1 cellular context compared by ENCODE assay signal in the genomic region with DNA sequence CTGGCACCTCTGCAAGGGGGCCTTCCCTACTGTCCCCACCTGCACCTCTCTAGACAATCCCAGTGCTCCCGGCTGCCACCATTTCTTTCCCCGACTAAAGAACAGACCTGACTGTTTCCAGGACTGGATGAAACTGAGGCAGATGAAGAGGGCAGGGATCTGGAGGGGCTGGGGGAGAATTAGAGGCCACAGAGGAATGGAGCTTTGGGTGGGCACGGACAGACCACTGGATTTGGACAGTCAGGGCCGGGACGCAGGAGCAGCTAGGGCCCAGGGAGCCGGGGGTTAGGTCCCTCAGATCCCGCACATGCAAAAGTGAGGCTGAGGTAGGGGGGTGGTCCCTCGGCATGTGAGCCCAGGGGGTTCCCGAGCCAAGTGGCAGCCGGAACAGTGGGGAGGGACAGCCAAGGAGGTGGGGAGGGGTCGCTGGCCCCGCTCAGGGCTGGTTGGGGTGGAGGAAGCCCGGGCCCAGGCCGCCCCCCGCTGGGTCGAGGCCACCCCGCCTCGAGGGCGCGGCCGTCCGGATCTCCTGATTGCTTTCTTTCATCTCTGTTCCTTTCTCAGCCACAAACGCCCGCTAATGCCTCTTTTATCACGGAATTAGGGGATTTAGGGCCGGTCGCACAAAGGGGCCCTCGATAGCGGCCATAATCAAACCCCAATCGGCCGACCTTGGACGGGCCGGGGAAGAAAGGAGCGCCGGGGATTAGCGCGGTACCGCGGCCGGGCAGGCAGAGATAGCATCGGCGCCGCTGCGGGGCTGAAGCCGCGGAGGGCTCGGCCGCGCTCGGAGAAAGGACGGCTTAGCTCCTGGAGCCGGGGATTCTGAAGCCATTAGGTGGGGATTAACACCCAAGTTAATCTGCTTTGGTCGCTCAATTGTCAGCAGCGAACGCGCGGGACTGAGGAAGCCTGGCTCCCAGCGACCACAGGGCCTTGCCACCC.
TF ChIP-seq lines count a peak whose summit lies in the region.

No MANE protein-coding gene starts in this region.

TF ChIP-seq in K562, 482 proteins besides CTCF, POLR2A, EP300 and RAD21 (continued from another document):
- TF ChIP-seq C11orf30 (IDR thresholded peaks at IDR 0.05; ENCODE audit: low read depth), result no peak
- peak; percentile 49 for TF ChIP-seq CHD4 (IDR thresholded peaks at IDR 0.05; ENCODE audit: insufficient read depth, insufficient replicate concordance, low read depth, low read length, poor library complexity, severe bottlenecking)
- TF ChIP-seq, protein P1, sequence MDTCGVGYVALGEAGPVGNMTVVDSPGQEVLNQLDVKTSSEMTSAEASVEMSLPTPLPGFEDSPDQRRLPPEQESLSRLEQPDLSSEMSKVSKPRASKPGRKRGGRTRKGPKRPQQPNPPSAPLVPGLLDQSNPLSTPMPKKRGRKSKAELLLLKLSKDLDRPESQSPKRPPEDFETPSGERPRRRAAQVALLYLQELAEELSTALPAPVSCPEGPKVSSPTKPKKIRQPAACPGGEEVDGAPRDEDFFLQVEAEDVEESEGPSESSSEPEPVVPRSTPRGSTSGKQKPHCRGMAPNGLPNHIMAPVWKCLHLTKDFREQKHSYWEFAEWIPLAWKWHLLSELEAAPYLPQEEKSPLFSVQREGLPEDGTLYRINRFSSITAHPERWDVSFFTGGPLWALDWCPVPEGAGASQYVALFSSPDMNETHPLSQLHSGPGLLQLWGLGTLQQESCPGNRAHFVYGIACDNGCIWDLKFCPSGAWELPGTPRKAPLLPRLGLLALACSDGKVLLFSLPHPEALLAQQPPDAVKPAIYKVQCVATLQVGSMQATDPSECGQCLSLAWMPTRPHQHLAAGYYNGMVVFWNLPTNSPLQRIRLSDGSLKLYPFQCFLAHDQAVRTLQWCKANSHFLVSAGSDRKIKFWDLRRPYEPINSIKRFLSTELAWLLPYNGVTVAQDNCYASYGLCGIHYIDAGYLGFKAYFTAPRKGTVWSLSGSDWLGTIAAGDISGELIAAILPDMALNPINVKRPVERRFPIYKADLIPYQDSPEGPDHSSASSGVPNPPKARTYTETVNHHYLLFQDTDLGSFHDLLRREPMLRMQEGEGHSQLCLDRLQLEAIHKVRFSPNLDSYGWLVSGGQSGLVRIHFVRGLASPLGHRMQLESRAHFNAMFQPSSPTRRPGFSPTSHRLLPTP (IDR thresholded peaks at IDR 0.05; ENCODE audit: borderline replicate concordance, extremely low read depth, insufficient read length), result no peak
- TF ChIP-seq ZNF644 (tag; IDR thresholded peaks at IDR 0.05; ENCODE audit: low read depth), result no peak
- TF ChIP-seq PHTF2 (CRISPR knock-in tag; IDR thresholded peaks at IDR 0.05), result no peak
- TF ChIP-seq SPI1 (IDR thresholded peaks at IDR 0.05; ENCODE audit: borderline replicate concordance, low read depth, low read length), result 0 out of 2 replicates have a peak, but pooled peaks have one; percentile 21
- TF ChIP-seq MYBL2 (IDR thresholded peaks at IDR 0.05; ENCODE audit: low read depth), result no peak
- no peak for TF ChIP-seq MYBL2 (CRISPR knock-in tag; IDR thresholded peaks at IDR 0.05; ENCODE audit: borderline replicate concordance)
- TF ChIP-seq ZNF583 (CRISPR knock-in tag; IDR thresholded peaks at IDR 0.05), result 0 out of 2 replicates have a peak, but pooled peaks have one; percentile 9
- no peak for TF ChIP-seq GATAD2B (IDR thresholded peaks at IDR 0.05; ENCODE audit: borderline replicate concordance)
- TF ChIP-seq BMI1 (IDR thresholded peaks at IDR 0.05; ENCODE audit: low read length), result peak; percentile 26; the same call in 1 of the 2 replicates
- peak; percentile 7 for TF ChIP-seq SETDB1 (IDR thresholded peaks at IDR 0.05; ENCODE audit: low read length)
- peak; percentile 33; the same call in 1 of the 2 replicates for TF ChIP-seq RNF219 (CRISPR knock-in tag; IDR thresholded peaks at IDR 0.05)
- TF ChIP-seq CEBPB (tag; IDR thresholded peaks at IDR 0.05), result no peak
- TF ChIP-seq, protein P2, sequence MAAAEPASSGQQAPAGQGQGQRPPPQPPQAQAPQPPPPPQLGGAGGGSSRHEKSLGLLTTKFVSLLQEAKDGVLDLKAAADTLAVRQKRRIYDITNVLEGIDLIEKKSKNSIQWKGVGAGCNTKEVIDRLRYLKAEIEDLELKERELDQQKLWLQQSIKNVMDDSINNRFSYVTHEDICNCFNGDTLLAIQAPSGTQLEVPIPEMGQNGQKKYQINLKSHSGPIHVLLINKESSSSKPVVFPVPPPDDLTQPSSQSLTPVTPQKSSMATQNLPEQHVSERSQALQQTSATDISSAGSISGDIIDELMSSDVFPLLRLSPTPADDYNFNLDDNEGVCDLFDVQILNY (CRISPR knock-in tag; IDR thresholded peaks at IDR 0.05), result no peak
- no peak for TF ChIP-seq POLR2B (IDR thresholded peaks at IDR 0.05; ENCODE audit: low read depth, partially characterized antibody)
- TF ChIP-seq TBL1XR1 (IDR thresholded peaks at IDR 0.05; ENCODE audit: low read length in 2 of 2), result no peak
- TF ChIP-seq ZNF785 (CRISPR knock-in tag; IDR thresholded peaks at IDR 0.05), result no peak
- TF ChIP-seq NCOA2 (IDR thresholded peaks at IDR 0.05; ENCODE audit: partially characterized antibody in 2 of 2), result no peak
- TF ChIP-seq PCBP1 (IDR thresholded peaks at IDR 0.05; ENCODE audit: low read depth, low read length, poor library complexity, severe bottlenecking), result no peak
- TF ChIP-seq FOXK2 (conservative IDR thresholded peaks at IDR 0.05 in 1 of 2, IDR thresholded peaks at IDR 0.05 in 1 of 2; ENCODE audit: low read depth in 2 of 2), result no peak
- no peak for TF ChIP-seq MTF1 (CRISPR knock-in tag; IDR thresholded peaks at IDR 0.05; ENCODE audit: borderline replicate concordance)
- no peak for TF ChIP-seq HMG20A (CRISPR knock-in tag; conservative IDR thresholded peaks at IDR 0.05)
- TF ChIP-seq BACH1 (tag; IDR thresholded peaks at IDR 0.05), result no peak
- peak in 1 of 3 experiments; percentile 46 for TF ChIP-seq YY1 (IDR thresholded peaks at IDR 0.05; ENCODE audit: borderline replicate concordance in 1 of 3, control insufficient read depth in 1 of 3, extremely low read depth in 1 of 3, insufficient read depth in 3 of 3, insufficient read length in 1 of 3, insufficient replicate concordance in 2 of 3, low read depth in 1 of 3, low read length in 2 of 3)
- peak; percentile 87 for TF ChIP-seq SMAD4 (CRISPR knock-in tag; conservative IDR thresholded peaks at IDR 0.05)
- TF ChIP-seq, protein P3, sequence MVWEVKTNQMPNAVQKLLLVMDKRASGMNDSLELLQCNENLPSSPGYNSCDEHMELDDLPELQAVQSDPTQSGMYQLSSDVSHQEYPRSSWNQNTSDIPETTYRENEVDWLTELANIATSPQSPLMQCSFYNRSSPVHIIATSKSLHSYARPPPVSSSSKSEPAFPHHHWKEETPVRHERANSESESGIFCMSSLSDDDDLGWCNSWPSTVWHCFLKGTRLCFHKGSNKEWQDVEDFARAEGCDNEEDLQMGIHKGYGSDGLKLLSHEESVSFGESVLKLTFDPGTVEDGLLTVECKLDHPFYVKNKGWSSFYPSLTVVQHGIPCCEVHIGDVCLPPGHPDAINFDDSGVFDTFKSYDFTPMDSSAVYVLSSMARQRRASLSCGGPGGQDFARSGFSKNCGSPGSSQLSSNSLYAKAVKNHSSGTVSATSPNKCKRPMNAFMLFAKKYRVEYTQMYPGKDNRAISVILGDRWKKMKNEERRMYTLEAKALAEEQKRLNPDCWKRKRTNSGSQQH (CRISPR knock-in tag; IDR thresholded peaks at IDR 0.05), result no peak
- TF ChIP-seq MAFK (IDR thresholded peaks at IDR 0.05; ENCODE audit: low read length), result no peak
- no peak for TF ChIP-seq TCF7L2 (IDR thresholded peaks at IDR 0.05; ENCODE audit: low read depth, low read length)
- no peak for TF ChIP-seq ZNF347 (CRISPR knock-in tag; IDR thresholded peaks at IDR 0.05; ENCODE audit: low read depth)
- TF ChIP-seq TOE1 (IDR thresholded peaks at IDR 0.05; ENCODE audit: borderline replicate concordance), result no peak
- TF ChIP-seq TOE1 (CRISPR knock-in tag; IDR thresholded peaks at IDR 0.05; ENCODE audit: borderline replicate concordance, low read depth), result no peak
- TF ChIP-seq ZNF707 (CRISPR knock-in tag; conservative IDR thresholded peaks at IDR 0.05), result no peak
- TF ChIP-seq RBM25 (IDR thresholded peaks at IDR 0.05; ENCODE audit: low read depth, low read length, severe bottlenecking), result no peak
- TF ChIP-seq ZFP1 (CRISPR knock-in tag; IDR thresholded peaks at IDR 0.05), result no peak
- TF ChIP-seq ZNF174 (CRISPR knock-in tag; IDR thresholded peaks at IDR 0.05), result no peak
- no peak for TF ChIP-seq CC2D1A (IDR thresholded peaks at IDR 0.05)
- TF ChIP-seq CAMTA2 (CRISPR knock-in tag; conservative IDR thresholded peaks at IDR 0.05), result no peak
